Comparison of ENCODE assay signal across 1 cellular context in genomic region chr3:8324727-8325126, GRCh38.
TF ChIP-seq lines count a peak whose summit lies in the region.

No MANE protein-coding gene starts in this region.

TF ChIP-seq in K562, 482 proteins besides CTCF, POLR2A, EP300 and RAD21 (continued from another document):
- TF ChIP-seq, protein P1, sequence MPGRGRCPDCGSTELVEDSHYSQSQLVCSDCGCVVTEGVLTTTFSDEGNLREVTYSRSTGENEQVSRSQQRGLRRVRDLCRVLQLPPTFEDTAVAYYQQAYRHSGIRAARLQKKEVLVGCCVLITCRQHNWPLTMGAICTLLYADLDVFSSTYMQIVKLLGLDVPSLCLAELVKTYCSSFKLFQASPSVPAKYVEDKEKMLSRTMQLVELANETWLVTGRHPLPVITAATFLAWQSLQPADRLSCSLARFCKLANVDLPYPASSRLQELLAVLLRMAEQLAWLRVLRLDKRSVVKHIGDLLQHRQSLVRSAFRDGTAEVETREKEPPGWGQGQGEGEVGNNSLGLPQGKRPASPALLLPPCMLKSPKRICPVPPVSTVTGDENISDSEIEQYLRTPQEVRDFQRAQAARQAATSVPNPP (IDR thresholded peaks at IDR 0.05; ENCODE audit: borderline replicate concordance, insufficient read depth, insufficient read length), result no peak
- TF ChIP-seq MNT (conservative IDR thresholded peaks at IDR 0.05) (no peak), E2F3 (CRISPR knock-in tag; IDR thresholded peaks at IDR 0.05) (no peak), DEAF1 (CRISPR knock-in tag; IDR thresholded peaks at IDR 0.05) (peak; percentile 37; the same call in 1 of the 2 replicates), HMG20A (CRISPR knock-in tag; conservative IDR thresholded peaks at IDR 0.05) (no peak), ATF4 (CRISPR knock-in tag; IDR thresholded peaks at IDR 0.05) (peak; percentile 72; the same call in 1 of the 2 replicates), CBX3 (IDR thresholded peaks at IDR 0.05; ENCODE audit: borderline replicate concordance in 1 of 2, low read length in 2 of 2) (no peak), CEBPB (tag; IDR thresholded peaks at IDR 0.05) (peak; percentile 11; the same call in 1 of the 2 replicates), BACH1 (tag; IDR thresholded peaks at IDR 0.05) (no peak), PREB (CRISPR knock-in tag; IDR thresholded peaks at IDR 0.05) (no peak), KDM5B (IDR thresholded peaks at IDR 0.05; ENCODE audit: insufficient replicate concordance, low read depth, low read length) (no peak), KDM4B (IDR thresholded peaks at IDR 0.05; ENCODE audit: borderline replicate concordance in 2 of 2, low read depth in 1 of 2) (no peak), NFIC (IDR thresholded peaks at IDR 0.05) (no peak), PURB (CRISPR knock-in tag; IDR thresholded peaks at IDR 0.05; ENCODE audit: low read depth) (no peak)
- TF ChIP-seq, protein P2, sequence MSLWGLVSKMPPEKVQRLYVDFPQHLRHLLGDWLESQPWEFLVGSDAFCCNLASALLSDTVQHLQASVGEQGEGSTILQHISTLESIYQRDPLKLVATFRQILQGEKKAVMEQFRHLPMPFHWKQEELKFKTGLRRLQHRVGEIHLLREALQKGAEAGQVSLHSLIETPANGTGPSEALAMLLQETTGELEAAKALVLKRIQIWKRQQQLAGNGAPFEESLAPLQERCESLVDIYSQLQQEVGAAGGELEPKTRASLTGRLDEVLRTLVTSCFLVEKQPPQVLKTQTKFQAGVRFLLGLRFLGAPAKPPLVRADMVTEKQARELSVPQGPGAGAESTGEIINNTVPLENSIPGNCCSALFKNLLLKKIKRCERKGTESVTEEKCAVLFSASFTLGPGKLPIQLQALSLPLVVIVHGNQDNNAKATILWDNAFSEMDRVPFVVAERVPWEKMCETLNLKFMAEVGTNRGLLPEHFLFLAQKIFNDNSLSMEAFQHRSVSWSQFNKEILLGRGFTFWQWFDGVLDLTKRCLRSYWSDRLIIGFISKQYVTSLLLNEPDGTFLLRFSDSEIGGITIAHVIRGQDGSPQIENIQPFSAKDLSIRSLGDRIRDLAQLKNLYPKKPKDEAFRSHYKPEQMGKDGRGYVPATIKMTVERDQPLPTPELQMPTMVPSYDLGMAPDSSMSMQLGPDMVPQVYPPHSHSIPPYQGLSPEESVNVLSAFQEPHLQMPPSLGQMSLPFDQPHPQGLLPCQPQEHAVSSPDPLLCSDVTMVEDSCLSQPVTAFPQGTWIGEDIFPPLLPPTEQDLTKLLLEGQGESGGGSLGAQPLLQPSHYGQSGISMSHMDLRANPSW (CRISPR knock-in tag; IDR thresholded peaks at IDR 0.05), result no peak
TF ChIP-seq in K562: peak in this region for 4.
